Comparison of ENCODE assay signal across 1 cellular context in the genomic region with DNA sequence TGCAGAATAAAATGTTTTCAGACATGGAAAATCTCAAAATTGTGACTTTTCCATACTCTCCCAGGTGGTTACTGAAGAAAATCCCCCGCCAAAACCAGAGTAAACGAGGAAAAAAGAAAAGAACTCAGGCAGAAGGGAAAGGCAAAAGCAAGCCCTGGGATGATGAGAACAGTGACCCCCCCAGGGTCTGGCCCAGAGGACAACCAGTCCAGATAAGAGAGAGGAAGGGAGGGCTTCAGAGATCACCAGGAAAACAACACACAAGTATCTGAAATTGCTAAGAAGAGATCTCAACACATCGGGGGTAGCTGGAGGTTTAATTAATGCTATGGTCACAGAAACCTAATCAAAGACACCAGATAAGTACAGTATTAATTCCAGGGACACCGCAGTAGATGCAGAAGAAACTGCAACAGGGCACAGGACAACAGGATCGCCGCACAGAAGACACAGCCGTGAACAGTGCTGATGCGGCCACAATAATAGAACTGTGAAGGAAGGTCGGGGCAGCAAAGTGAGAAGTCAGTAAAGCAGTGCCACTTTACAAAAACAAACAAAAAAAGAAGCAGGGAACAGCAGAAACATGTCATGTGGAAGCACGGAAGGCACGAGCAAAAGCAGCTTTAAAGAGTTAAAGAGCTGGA.
TF ChIP-seq lines count a peak whose summit lies in the region.

No MANE protein-coding gene starts in this region.

TF ChIP-seq in WTC11, 78 proteins besides CTCF, POLR2A, EP300 and RAD21 (continued from another document):
- TF ChIP-seq, protein P1, sequence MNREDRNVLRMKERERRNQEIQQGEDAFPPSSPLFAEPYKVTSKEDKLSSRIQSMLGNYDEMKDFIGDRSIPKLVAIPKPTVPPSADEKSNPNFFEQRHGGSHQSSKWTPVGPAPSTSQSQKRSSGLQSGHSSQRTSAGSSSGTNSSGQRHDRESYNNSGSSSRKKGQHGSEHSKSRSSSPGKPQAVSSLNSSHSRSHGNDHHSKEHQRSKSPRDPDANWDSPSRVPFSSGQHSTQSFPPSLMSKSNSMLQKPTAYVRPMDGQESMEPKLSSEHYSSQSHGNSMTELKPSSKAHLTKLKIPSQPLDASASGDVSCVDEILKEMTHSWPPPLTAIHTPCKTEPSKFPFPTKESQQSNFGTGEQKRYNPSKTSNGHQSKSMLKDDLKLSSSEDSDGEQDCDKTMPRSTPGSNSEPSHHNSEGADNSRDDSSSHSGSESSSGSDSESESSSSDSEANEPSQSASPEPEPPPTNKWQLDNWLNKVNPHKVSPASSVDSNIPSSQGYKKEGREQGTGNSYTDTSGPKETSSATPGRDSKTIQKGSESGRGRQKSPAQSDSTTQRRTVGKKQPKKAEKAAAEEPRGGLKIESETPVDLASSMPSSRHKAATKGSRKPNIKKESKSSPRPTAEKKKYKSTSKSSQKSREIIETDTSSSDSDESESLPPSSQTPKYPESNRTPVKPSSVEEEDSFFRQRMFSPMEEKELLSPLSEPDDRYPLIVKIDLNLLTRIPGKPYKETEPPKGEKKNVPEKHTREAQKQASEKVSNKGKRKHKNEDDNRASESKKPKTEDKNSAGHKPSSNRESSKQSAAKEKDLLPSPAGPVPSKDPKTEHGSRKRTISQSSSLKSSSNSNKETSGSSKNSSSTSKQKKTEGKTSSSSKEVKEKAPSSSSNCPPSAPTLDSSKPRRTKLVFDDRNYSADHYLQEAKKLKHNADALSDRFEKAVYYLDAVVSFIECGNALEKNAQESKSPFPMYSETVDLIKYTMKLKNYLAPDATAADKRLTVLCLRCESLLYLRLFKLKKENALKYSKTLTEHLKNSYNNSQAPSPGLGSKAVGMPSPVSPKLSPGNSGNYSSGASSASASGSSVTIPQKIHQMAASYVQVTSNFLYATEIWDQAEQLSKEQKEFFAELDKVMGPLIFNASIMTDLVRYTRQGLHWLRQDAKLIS (CRISPR knock-in tag; IDR thresholded peaks at IDR 0.05; ENCODE audit: borderline replicate concordance), result no peak
- TF ChIP-seq TEAD4 (CRISPR knock-in tag; IDR thresholded peaks at IDR 0.05), result no peak
- no peak for TF ChIP-seq JUN (CRISPR knock-in tag; IDR thresholded peaks at IDR 0.05)
- TF ChIP-seq ZNF219 (CRISPR knock-in tag; IDR thresholded peaks at IDR 0.05; ENCODE audit: borderline replicate concordance), result no peak
- TF ChIP-seq, protein P2, sequence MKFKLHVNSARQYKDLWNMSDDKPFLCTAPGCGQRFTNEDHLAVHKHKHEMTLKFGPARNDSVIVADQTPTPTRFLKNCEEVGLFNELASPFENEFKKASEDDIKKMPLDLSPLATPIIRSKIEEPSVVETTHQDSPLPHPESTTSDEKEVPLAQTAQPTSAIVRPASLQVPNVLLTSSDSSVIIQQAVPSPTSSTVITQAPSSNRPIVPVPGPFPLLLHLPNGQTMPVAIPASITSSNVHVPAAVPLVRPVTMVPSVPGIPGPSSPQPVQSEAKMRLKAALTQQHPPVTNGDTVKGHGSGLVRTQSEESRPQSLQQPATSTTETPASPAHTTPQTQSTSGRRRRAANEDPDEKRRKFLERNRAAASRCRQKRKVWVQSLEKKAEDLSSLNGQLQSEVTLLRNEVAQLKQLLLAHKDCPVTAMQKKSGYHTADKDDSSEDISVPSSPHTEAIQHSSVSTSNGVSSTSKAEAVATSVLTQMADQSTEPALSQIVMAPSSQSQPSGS (CRISPR knock-in tag; IDR thresholded peaks at IDR 0.05; ENCODE audit: borderline replicate concordance, low read depth), result no peak
- TF ChIP-seq NFE2L1 (CRISPR knock-in tag; IDR thresholded peaks at IDR 0.05), result no peak
- TF ChIP-seq ELF4 (CRISPR knock-in tag; IDR thresholded peaks at IDR 0.05; ENCODE audit: low read depth), result no peak
- TF ChIP-seq ATF1 (CRISPR knock-in tag; IDR thresholded peaks at IDR 0.05), result no peak
- TF ChIP-seq ZNF232 (CRISPR knock-in tag; IDR thresholded peaks at IDR 0.05), result no peak
- no peak for TF ChIP-seq ZNF263 (CRISPR knock-in tag; IDR thresholded peaks at IDR 0.05; ENCODE audit: low read depth)
- no peak for TF ChIP-seq ESRRA (CRISPR knock-in tag; IDR thresholded peaks at IDR 0.05; ENCODE audit: borderline replicate concordance)
- TF ChIP-seq FOXP4 (CRISPR knock-in tag; IDR thresholded peaks at IDR 0.05), result no peak
